Comparison of ENCODE assay signal across 8 cellular contexts in genomic region chr13:113489549-113490495, GRCh38. TPM values are rescaled to one million over a fixed set of nuclear protein-coding genes. Genes with fewer than 3 reads are reported as not detected.
DNase-seq lines count a peak whose midpoint lies in the region; ATAC-seq and TF ChIP-seq lines count a peak whose summit lies in the region.

No MANE protein-coding gene starts in this region.

- H4K20me1 ChIP-seq in Loucy (ENCODE audit: insufficient read depth, low read length, poor library complexity, severe bottlenecking) = peaks cover 31% of the 10 kb centered on the region

- no peak for TF ChIP-seq CTCF in GM10248 (IDR thresholded peaks at IDR 0.05; ENCODE audit: control extremely low read depth, extremely low read depth, low read depth, missing control alignments)
- no peak for TF ChIP-seq CTCF in Loucy (conservative IDR thresholded peaks at IDR 0.05; ENCODE audit: low read length)
- TF ChIP-seq CTCF in WI38 (IDR thresholded peaks at IDR 0.05; ENCODE audit: low read depth, low read length) = no peak

- peak overlapping the region; percentile 85 for H3K4me3 Mint-ChIP-seq in memory B cell

- peak overlapping the region; percentile 74 for H3K9ac ChIP-seq in Loucy (ENCODE audit: low read depth, low read length, poor library complexity, severe bottlenecking)

- DNase-seq in GM10248 (ENCODE audit: extremely low spot score) (peak; percentile 55), HAP-1 (ENCODE audit: low spot score in 2 of 2) (peak; percentile 22 to 47), dermis blood vessel endothelial cell (peak; percentile 54), memory B cell (ENCODE audit: low spot score in 2 of 2) (peak; percentile 19 to 20), NCI-H1930 (lab: John Stamatoyannopoulos, UW) (no peak)
- peak; percentile 61 for DNase-seq in stimulated activated CD8-positive, alpha-beta memory T cell treated with anti-CD3 and anti-CD28 coated beads, Interleukin-4, amount 100 ng/mL, for 48 hours

- H3K4me3 ChIP-seq in HAP-1 (peak overlapping the region; percentile 64), Loucy (ENCODE audit: low read length, poor library complexity, severe bottlenecking) (peak overlapping the region; percentile 93), WI38 (ENCODE audit: low read depth, low read length) (peak overlapping the region; percentile 92)

- in situ Hi-C loops in HAP-1 (cut with MboI; ENCODE audit: low sequenced_read_pairs) = no loop called here

- CTCF ChIA-PET in GM10248 (lab: Yijun Ruan, JAX) = interaction anchor here (0.9 to 1.8 kb wide), 3 partner anchors 12 to 72 kb away, joined by 3 to 4 read pairs (median 4); no protein-coding TSS in a partner anchor

- H3K9me3 Mint-ChIP-seq in memory B cell = no peaks in the 10 kb centered on the region

- peak overlapping the region; percentile 86 for H2AFZ ChIP-seq in Loucy (ENCODE audit: low read length)

- H3K4me1 Mint-ChIP-seq in memory B cell = peaks cover 40% of the 10 kb centered on the region

- H3K9me2 ChIP-seq in Loucy (replicated peaks; ENCODE audit: low read depth, low read length) = no peaks in the 10 kb centered on the region

- H3K4me2 ChIP-seq in Loucy (ENCODE audit: low read depth, low read length, poor library complexity, severe bottlenecking) = peak overlapping the region; percentile 93

- H3K4me1 ChIP-seq in HAP-1 = peaks cover 21% of the 10 kb centered on the region
- H3K4me1 ChIP-seq in Loucy (ENCODE audit: insufficient read depth, low read length, poor library complexity, severe bottlenecking) = peaks cover 67% of the 10 kb centered on the region

- H3F3A ChIP-seq in Loucy (ENCODE audit: low read depth) = no peaks in the 10 kb centered on the region

- POLR2A ChIA-PET in GM10248 (lab: Yijun Ruan, JAX) = no interaction called here

- ATAC-seq in memory B cell (ENCODE audit: low read depth) = peak; percentile 31

- H3K27ac Mint-ChIP-seq in memory B cell = peak overlapping the region; percentile 14

- peaks cover 91% of the 10 kb centered on the region for H3K79me2 ChIP-seq in Loucy (ENCODE audit: insufficient read depth, low read length)

- no peaks in the 10 kb centered on the region for H3K27me3 Mint-ChIP-seq in memory B cell

- H3K36me3 Mint-ChIP-seq in memory B cell = peaks cover 3% of the 10 kb centered on the region

- no peaks in the 10 kb centered on the region for H3K27me3 ChIP-seq in HAP-1 (ENCODE audit: low read depth)
- no peaks in the 10 kb centered on the region for H3K27me3 ChIP-seq in Loucy (ENCODE audit: insufficient read depth, low read length, poor library complexity, severe bottlenecking)

- H3K36me3 ChIP-seq in HAP-1 (replicated peaks) (peaks cover 14% of the 10 kb centered on the region), Loucy (ENCODE audit: insufficient read depth, low read length) (no peaks in the 10 kb centered on the region)

- H3K9me3 ChIP-seq in HAP-1 = no peaks in the 10 kb centered on the region
- H3K9me3 ChIP-seq in Loucy (ENCODE audit: insufficient read depth, low read depth, low read length) = no peaks in the 10 kb centered on the region

RNA-seq across cellular contexts. Expression of gene DCUN1D2, which starts 0.7 kb away (rescaled TPM):
- 10.0 and 10.2 TPM in 2 replicates for total RNA-seq in dermis blood vessel endothelial cell

RNA-seq across cellular contexts. Expression of gene ADPRHL1, which starts 36.5 kb away (rescaled TPM):
- 1.0 and 1.7 TPM in 2 replicates for total RNA-seq in dermis blood vessel endothelial cell

Comparison
In these comparisons a context has a peak if more than half of its experiments do, and no peak if none do; other contexts are left out.
1. DNase-seq: peak in GM10248 (single experiment), HAP-1 (2 of 2), dermis blood vessel endothelial cell (single experiment), memory B cell (2 of 2) and stimulated activated CD8-positive, alpha-beta memory T cell treated with anti-CD3 and anti-CD28 coated beads, Interleukin-4, amount 100 ng/mL, for 48 hours (single experiment); none in NCI-H1930 (0 of 2).
2. Peak in every context shown above with its lines, with median percentiles within 50 percentile points of each other: H3K4me3 ChIP-seq.